8 cellular contexts compared by ENCODE assay signal in the genomic region with DNA sequence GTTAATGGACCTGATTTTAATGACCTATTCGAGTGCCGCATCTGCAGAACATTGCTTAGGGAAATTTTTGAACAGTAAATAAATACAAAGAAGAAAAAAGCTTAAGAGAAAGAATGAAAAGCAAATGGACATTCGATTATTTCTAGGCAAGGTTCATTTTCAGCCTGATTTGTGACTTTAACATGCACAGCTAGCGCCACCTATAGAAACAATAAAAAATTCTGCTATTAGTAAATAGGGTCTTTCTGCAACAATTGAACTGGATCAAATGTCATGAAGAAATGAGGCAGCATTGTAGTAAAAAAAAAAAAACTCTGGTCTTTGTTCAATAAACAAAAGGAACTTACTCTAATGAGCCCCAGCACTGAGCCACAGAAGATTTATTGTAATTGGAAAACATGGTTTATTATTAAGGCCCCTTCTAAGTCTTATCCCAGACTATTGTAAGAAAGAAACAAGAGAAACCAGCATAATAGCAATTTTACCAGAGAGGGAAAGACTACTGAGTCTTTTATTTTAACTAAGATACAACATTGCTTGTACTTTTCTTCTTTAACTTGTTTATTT. TPM values are rescaled to one million over a fixed set of nuclear protein-coding genes. Genes with fewer than 3 reads are reported as not detected.
A peak's percentile ranks its signal among the peaks of the same experiment; 100 is the strongest.
DNase-seq lines count a peak whose midpoint lies in the region; ATAC-seq and TF ChIP-seq lines count a peak whose summit lies in the region.

No MANE protein-coding gene starts in this region.

- H3K4me1 ChIP-seq in MM.1S (ENCODE audit: low read length), result no peaks in the 10 kb centered on the region

- H3K9me3 Mint-ChIP-seq in activated CD4-positive, alpha-beta memory T cell treated with anti-CD3 and anti-CD28 coated beads, Interleukin-2, amount 10 ng/mL, durations not matched to agents 7 days and 5 days, result no peaks in the 10 kb centered on the region

- H3K4me2 ChIP-seq in MM.1S (ENCODE audit: low read depth, low read length) (no peak overlapping the region), neural cell (ENCODE audit: low read length) (no peak overlapping the region)

- no peaks in the 10 kb centered on the region for H3K36me3 Mint-ChIP-seq in activated CD4-positive, alpha-beta memory T cell treated with anti-CD3 and anti-CD28 coated beads, Interleukin-2, amount 10 ng/mL, durations not matched to agents 7 days and 5 days (ENCODE audit: low read depth)

- H4K20me1 ChIP-seq in MM.1S (ENCODE audit: insufficient read depth, low read length), result no peaks in the 10 kb centered on the region
- H4K20me1 ChIP-seq in neural cell (ENCODE audit: insufficient read depth), result no peaks in the 10 kb centered on the region

- no peak overlapping the region for H3K9ac ChIP-seq in MM.1S (ENCODE audit: low read length)
- H3K9ac ChIP-seq in neural cell (ENCODE audit: low read length), result no peak overlapping the region

- H3K9me2 ChIP-seq in MM.1S (replicated peaks; ENCODE audit: insufficient read depth, low read length) (no peaks in the 10 kb centered on the region), neural cell (ENCODE audit: insufficient read depth, low read length) (no peaks in the 10 kb centered on the region)

- CTCF ChIA-PET in activated CD4-positive, alpha-beta memory T cell treated with anti-CD3 and anti-CD28 coated beads, Interleukin-2, amount 10 ng/mL, durations not matched to agents 7 days and 5 days (lab: Charles Lee), result interaction anchor here (0.7 to 1.5 kb wide), 4 partner anchors 9 to 1852 kb away, joined by 3 to 4 read pairs (median 3); no protein-coding TSS in a partner anchor

- TF ChIP-seq CTCF in MM.1S (IDR thresholded peaks at IDR 0.05; ENCODE audit: low read length), result peak; percentile 56
- peak; percentile 48 for TF ChIP-seq CTCF in brain microvascular endothelial cell (IDR thresholded peaks at IDR 0.05; ENCODE audit: low read depth, low read length, missing control alignments)
- TF ChIP-seq CTCF in neural cell (IDR thresholded peaks at IDR 0.05; ENCODE audit: poor library complexity, severe bottlenecking), result peak; percentile 81

- peaks cover 5% of the 10 kb centered on the region for H3K27me3 Mint-ChIP-seq in activated CD4-positive, alpha-beta memory T cell treated with anti-CD3 and anti-CD28 coated beads, Interleukin-2, amount 10 ng/mL, durations not matched to agents 7 days and 5 days

- no peak overlapping the region for H3K4me3 ChIP-seq in MM.1S (ENCODE audit: low read length)
- H3K4me3 ChIP-seq in brain microvascular endothelial cell (ENCODE audit: low read depth, low read length), result no peak overlapping the region
- H3K4me3 ChIP-seq in neural cell (ENCODE audit: low read length), result no peak overlapping the region

- H3K4me1 Mint-ChIP-seq in activated CD4-positive, alpha-beta memory T cell treated with anti-CD3 and anti-CD28 coated beads, Interleukin-2, amount 10 ng/mL, durations not matched to agents 7 days and 5 days, result no peaks in the 10 kb centered on the region

- no peak for ATAC-seq in activated CD4-positive, CD25-positive, alpha-beta regulatory T cell treated with anti-CD3 and anti-CD28 coated beads, Interleukin-2, amount 50 U/mL, for 24 hours
- no peak for ATAC-seq in GM21786 (IDR thresholded peaks at IDR 0.05; ENCODE audit: unreplicated experiment)

- TF ChIP-seq RAD21 in neural cell (conservative IDR thresholded peaks at IDR 0.05), result peak; percentile 85

- DNase-seq in GM03348 (ENCODE audit: low spot score) (peak; percentile 44), MM.1S (peak; percentile 19), brain microvascular endothelial cell (no peak)
- no peak for DNase-seq in activated naive CD4-positive, alpha-beta T cell treated with anti-CD3 and anti-CD28 coated beads, Interleukin-2, amount 50 U/mL, for 16 hours
- DNase-seq in activated CD4-positive, alpha-beta memory T cell treated with anti-CD3 and anti-CD28 coated beads, Interleukin-2, amount 10 ng/mL, durations not matched to agents 7 days and 5 days, result no peak

- TF ChIP-seq EP300 in neural cell (conservative IDR thresholded peaks at IDR 0.05; ENCODE audit: poor library complexity, severe bottlenecking), result no peak

- POLR2A ChIA-PET in activated CD4-positive, alpha-beta memory T cell treated with anti-CD3 and anti-CD28 coated beads, Interleukin-2, amount 10 ng/mL, durations not matched to agents 7 days and 5 days (lab: Charles Lee), result no interaction called here

- H3K27ac ChIP-seq in MM.1S (ENCODE audit: low read length), result no peak overlapping the region
- no peak overlapping the region for H3K27ac ChIP-seq in brain microvascular endothelial cell
- no peak overlapping the region for H3K27ac ChIP-seq in neural cell (ENCODE audit: low read length)

- no peak overlapping the region for H3K27ac Mint-ChIP-seq in activated CD4-positive, alpha-beta memory T cell treated with anti-CD3 and anti-CD28 coated beads, Interleukin-2, amount 10 ng/mL, durations not matched to agents 7 days and 5 days

- H3K79me2 ChIP-seq in MM.1S (ENCODE audit: low read length), result no peaks in the 10 kb centered on the region
- no peaks in the 10 kb centered on the region for H3K79me2 ChIP-seq in neural cell (replicated peaks; ENCODE audit: insufficient read depth, low read length)

- H3K9me3 ChIP-seq in MM.1S (replicated peaks; ENCODE audit: insufficient read depth, low read length) (no peaks in the 10 kb centered on the region), neural cell (ENCODE audit: low read length) (no peaks in the 10 kb centered on the region)

- H3K27me3 ChIP-seq in MM.1S (replicated peaks; ENCODE audit: insufficient read depth, low read length) (no peaks in the 10 kb centered on the region), brain microvascular endothelial cell (replicated peaks) (no peaks in the 10 kb centered on the region), neural cell (ENCODE audit: insufficient read depth, low read depth, low read length) (no peaks in the 10 kb centered on the region)

- H3K4me3 Mint-ChIP-seq in activated CD4-positive, alpha-beta memory T cell treated with anti-CD3 and anti-CD28 coated beads, Interleukin-2, amount 10 ng/mL, durations not matched to agents 7 days and 5 days, result no peak overlapping the region

- H2AFZ ChIP-seq in MM.1S (ENCODE audit: low read length) (no peak overlapping the region), neural cell (ENCODE audit: low read depth, low read length) (no peak overlapping the region)

- H3F3A ChIP-seq in MM.1S (ENCODE audit: insufficient read depth, low read length), result no peaks in the 10 kb centered on the region
- H3F3A ChIP-seq in neural cell (ENCODE audit: insufficient read depth, low read length, poor library complexity, severe bottlenecking), result no peaks in the 10 kb centered on the region

- no peaks in the 10 kb centered on the region for H3K36me3 ChIP-seq in MM.1S (replicated peaks; ENCODE audit: insufficient read depth, low read length)
- no peaks in the 10 kb centered on the region for H3K36me3 ChIP-seq in brain microvascular endothelial cell (replicated peaks)
- no peaks in the 10 kb centered on the region for H3K36me3 ChIP-seq in neural cell (ENCODE audit: insufficient read depth, low read length)

- in situ Hi-C loops in brain microvascular endothelial cell (cut with HindIII; ENCODE audit: low pct_ligation_motif_present, low sequenced_read_pairs), result no loop called here

TF ChIP-seq in neural cell, 6 proteins besides CTCF, POLR2A, EP300 and RAD21:
- TF ChIP-seq SMC3 (conservative IDR thresholded peaks at IDR 0.05; ENCODE audit: poor library complexity) (peak; percentile 73), TAF1 (IDR thresholded peaks at IDR 0.05; ENCODE audit: low read depth) (no peak)

RNA-seq across cellular contexts. Expression of gene GHITM, which starts 41.4 kb away (rescaled TPM):
- 280 and 306 TPM in 2 replicates for polyA plus RNA-seq in neural cell
- 179 and 183 TPM in 2 replicates for polyA minus RNA-seq in neural cell
- total RNA-seq in activated CD4-positive, alpha-beta memory T cell treated with anti-CD3 and anti-CD28 coated beads, Interleukin-2, amount 10 ng/mL, durations not matched to agents 7 days and 5 days, result 100 to 1,000 TPM; 120 to 124 TPM

Comparison
In these comparisons a context has a peak if more than half of its experiments do, and no peak if none do; other contexts are left out.
1. DNase-seq: peak in GM03348 (single experiment) and MM.1S (single experiment); none in brain microvascular endothelial cell (single experiment), activated naive CD4-positive, alpha-beta T cell treated with anti-CD3 and anti-CD28 coated beads, Interleukin-2, amount 50 U/mL, for 16 hours (single experiment) and activated CD4-positive, alpha-beta memory T cell treated with anti-CD3 and anti-CD28 coated beads, Interleukin-2, amount 10 ng/mL, durations not matched to agents 7 days and 5 days (single experiment).
2. Peak in every context shown above with its lines, with median percentiles within 50 percentile points of each other: CTCF ChIP-seq.